Comparison of ENCODE assay signal across 24 cellular contexts in the genomic region with DNA sequence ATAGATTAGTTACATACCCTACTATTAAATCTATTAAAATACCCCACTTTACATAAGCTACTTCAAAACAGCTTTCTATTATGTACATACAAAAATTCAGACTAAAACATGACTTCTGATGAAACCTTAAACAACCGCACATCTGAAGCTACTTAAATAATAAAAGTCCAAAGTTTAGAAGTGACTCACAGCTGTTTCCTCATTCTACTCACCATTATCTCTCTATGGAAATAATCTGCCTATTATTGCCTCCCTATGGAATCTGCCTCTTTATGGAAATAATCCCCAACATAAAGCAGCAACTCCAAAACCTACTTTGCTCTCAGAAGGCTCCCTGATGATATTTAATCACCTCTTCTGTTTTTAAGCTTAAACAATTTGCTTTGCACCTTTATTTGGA. TPM values are rescaled to one million over a fixed set of nuclear protein-coding genes. Genes with fewer than 3 reads are reported as not detected.
DNase-seq lines count a peak whose midpoint lies in the region; ATAC-seq and TF ChIP-seq lines count a peak whose summit lies in the region.
"Had no signal": no experiment of that assay in that cellular context is flagged by ENCODE, and none has a peak within 500 bp of the region (broad histone marks: within the 10 kb centered on the region; RNA-seq: fewer than 3 reads in every experiment).

No MANE protein-coding gene starts in this region.

- CTCF ChIA-PET in GM10248 (lab: Yijun Ruan, JAX) = interaction anchor here (2.7 kb wide), 1 partner anchor 10 kb away, joined by 6 read pairs; no protein-coding TSS in a partner anchor

- H3K27me3 ChIP-seq in spleen (replicated peaks in 1 of 7) = no peaks in the 10 kb centered on the region
- H3K27me3 ChIP-seq: breast epithelium, right lobe of liver, testis had no signal

- peak; percentile 59; the same call in 1 of the 3 replicates for ATAC-seq in SK-N-SH treated with all-trans-retinoic acid at 6 μM for 48 hours
- ATAC-seq: esophagus mucosa had no signal

- peak; percentile 21 for DNase-seq in HCEC 1CT
- DNase-seq in fibroblast of pulmonary artery (ENCODE audit: low read depth) = peak; percentile 79
- peak; percentile 44 for DNase-seq in stromal cell of bone marrow (ENCODE audit: low read depth)
- no peak for DNase-seq in inferior parietal cortex (ENCODE audit: extremely low spot score)
- DNase-seq in GM10248 (ENCODE audit: extremely low spot score) = no peak
- no peak for DNase-seq in spleen
- DNase-seq: activated CD4-positive, alpha-beta T cell treated with anti-CD3 and anti-CD28 coated beads, Interleukin-2, amount 50 U/mL, for 48 hours; activated T-cell treated with anti-CD3 and anti-CD28 coated beads, Interleukin-2, amount 50 U/mL, for 24 hours; DMS153; H9; left ventricle myocardium inferior; NCI-H1417; NCI-H2171 treated with DMSO at 0.1 percent for 48 hours; occipital lobe; right lobe of liver; stimulated activated CD4-positive, alpha-beta T cell treated with anti-CD3 and anti-CD28 coated beads, Interleukin-4, amount 100 ng/mL, for 4 hours; stimulated activated CD8-positive, alpha-beta memory T cell treated with anti-CD3 and anti-CD28 coated beads, Interleukin-4, amount 100 ng/mL, for 48 hours; SW 1271; testis had no signal

- POLR2A ChIA-PET in GM10248 (lab: Yijun Ruan, JAX) = no interaction called here

- TF ChIP-seq POLR2A in spleen (IDR thresholded peaks at IDR 0.05) = no peak

- TF ChIP-seq CTCF in fibroblast of pulmonary artery (IDR thresholded peaks at IDR 0.05; ENCODE audit: low read length, missing control alignments) = no peak
- no peak for TF ChIP-seq CTCF in GM10248 (IDR thresholded peaks at IDR 0.05; ENCODE audit: control extremely low read depth, extremely low read depth, low read depth, missing control alignments)
- TF ChIP-seq CTCF in spleen (IDR thresholded peaks at IDR 0.05 in 8 of 11, conservative IDR thresholded peaks at IDR 0.05 in 3 of 11) = no peak

- H3K4me3 ChIP-seq in fibroblast of pulmonary artery (replicated peaks; ENCODE audit: low read depth, low read length) = no peak overlapping the region
- H3K4me3 ChIP-seq in spleen = no peak overlapping the region
- H3K4me3 ChIP-seq: breast epithelium, left ventricle myocardium inferior, right lobe of liver, testis had no signal

- H3K36me3 ChIP-seq in spleen = no peaks in the 10 kb centered on the region
- H3K36me3 ChIP-seq: breast epithelium, left ventricle myocardium inferior, right lobe of liver had no signal

- 74 to 83% (median 77%) methylated on average over 1 of the region's 1 CpG for WGBS in spleen, 5 donors

- intact Hi-C loops in spleen (cut with DNase I; ENCODE audit: low total_unique reads) = no loop called here

- H3K27ac ChIP-seq in spleen = no peak overlapping the region
- H3K27ac ChIP-seq: breast epithelium, C4-2B, left ventricle myocardium inferior, right lobe of liver, testis had no signal

- H3K4me1 ChIP-seq in spleen = no peaks in the 10 kb centered on the region
- H3K4me1 ChIP-seq: breast epithelium, left ventricle myocardium inferior, right lobe of liver, testis had no signal

- H3K9me3 ChIP-seq in spleen = peaks cover 0 to 40% (median 25%) of the 10 kb centered on the region in 8 donors
- H3K9me3 ChIP-seq: right lobe of liver, testis had no signal

TF ChIP-seq in SK-N-SH treated with all-trans-retinoic acid at 6 μM for 48 hours, 23 proteins besides CTCF, POLR2A, EP300 and RAD21:
- TF ChIP-seq ZFP3 (CRISPR knock-in tag; IDR thresholded peaks at IDR 0.05) = no peak
- TF ChIP-seq, protein P1, sequence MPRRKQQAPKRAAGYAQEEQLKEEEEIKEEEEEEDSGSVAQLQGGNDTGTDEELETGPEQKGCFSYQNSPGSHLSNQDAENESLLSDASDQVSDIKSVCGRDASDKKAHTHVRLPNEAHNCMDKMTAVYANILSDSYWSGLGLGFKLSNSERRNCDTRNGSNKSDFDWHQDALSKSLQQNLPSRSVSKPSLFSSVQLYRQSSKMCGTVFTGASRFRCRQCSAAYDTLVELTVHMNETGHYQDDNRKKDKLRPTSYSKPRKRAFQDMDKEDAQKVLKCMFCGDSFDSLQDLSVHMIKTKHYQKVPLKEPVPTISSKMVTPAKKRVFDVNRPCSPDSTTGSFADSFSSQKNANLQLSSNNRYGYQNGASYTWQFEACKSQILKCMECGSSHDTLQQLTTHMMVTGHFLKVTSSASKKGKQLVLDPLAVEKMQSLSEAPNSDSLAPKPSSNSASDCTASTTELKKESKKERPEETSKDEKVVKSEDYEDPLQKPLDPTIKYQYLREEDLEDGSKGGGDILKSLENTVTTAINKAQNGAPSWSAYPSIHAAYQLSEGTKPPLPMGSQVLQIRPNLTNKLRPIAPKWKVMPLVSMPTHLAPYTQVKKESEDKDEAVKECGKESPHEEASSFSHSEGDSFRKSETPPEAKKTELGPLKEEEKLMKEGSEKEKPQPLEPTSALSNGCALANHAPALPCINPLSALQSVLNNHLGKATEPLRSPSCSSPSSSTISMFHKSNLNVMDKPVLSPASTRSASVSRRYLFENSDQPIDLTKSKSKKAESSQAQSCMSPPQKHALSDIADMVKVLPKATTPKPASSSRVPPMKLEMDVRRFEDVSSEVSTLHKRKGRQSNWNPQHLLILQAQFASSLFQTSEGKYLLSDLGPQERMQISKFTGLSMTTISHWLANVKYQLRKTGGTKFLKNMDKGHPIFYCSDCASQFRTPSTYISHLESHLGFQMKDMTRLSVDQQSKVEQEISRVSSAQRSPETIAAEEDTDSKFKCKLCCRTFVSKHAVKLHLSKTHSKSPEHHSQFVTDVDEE (CRISPR knock-in tag; IDR thresholded peaks at IDR 0.05) = no peak
- TF ChIP-seq, protein P2, sequence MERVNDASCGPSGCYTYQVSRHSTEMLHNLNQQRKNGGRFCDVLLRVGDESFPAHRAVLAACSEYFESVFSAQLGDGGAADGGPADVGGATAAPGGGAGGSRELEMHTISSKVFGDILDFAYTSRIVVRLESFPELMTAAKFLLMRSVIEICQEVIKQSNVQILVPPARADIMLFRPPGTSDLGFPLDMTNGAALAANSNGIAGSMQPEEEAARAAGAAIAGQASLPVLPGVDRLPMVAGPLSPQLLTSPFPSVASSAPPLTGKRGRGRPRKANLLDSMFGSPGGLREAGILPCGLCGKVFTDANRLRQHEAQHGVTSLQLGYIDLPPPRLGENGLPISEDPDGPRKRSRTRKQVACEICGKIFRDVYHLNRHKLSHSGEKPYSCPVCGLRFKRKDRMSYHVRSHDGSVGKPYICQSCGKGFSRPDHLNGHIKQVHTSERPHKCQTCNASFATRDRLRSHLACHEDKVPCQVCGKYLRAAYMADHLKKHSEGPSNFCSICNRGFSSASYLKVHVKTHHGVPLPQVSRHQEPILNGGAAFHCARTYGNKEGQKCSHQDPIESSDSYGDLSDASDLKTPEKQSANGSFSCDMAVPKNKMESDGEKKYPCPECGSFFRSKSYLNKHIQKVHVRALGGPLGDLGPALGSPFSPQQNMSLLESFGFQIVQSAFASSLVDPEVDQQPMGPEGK (CRISPR knock-in tag; IDR thresholded peaks at IDR 0.05; ENCODE audit: borderline replicate concordance) = no peak

RNA-seq across cellular contexts. Expression of a gene that starts 15.7 kb away (rescaled TPM):
- total RNA-seq in spleen = 100 to 1,000 TPM; 105 to 208 (median 133) TPM
- 100 to 1,000 TPM; 121 to 194 (median 155) TPM for polyA plus RNA-seq in spleen
- total RNA-seq: HT1080 had no signal

Comparison
In these comparisons a context has a peak if more than half of its experiments do, and no peak if none do; other contexts are left out.
1. DNase-seq: peak in HCEC 1CT (single experiment), fibroblast of pulmonary artery (single experiment) and stromal cell of bone marrow (single experiment); none in inferior parietal cortex (single experiment), GM10248 (single experiment) and spleen (single experiment).